In genomic region chr17:76601042-76601441, GRCh38 we compare ENCODE assay signal across 1 cellular context.
A peak's percentile ranks its signal among the peaks of the same experiment; 100 is the strongest.
TF ChIP-seq lines count a peak whose summit lies in the region.

No MANE protein-coding gene starts in this region.

TF ChIP-seq in K562, 482 proteins besides CTCF, POLR2A, EP300 and RAD21 (continued from another document and continues in another):
- TF ChIP-seq PREB (CRISPR knock-in tag; IDR thresholded peaks at IDR 0.05), result no peak
- no peak for TF ChIP-seq NFATC3 (IDR thresholded peaks at IDR 0.05)
- TF ChIP-seq KLF1 (tag; IDR thresholded peaks at IDR 0.05), result no peak
- TF ChIP-seq ZNF780A (CRISPR knock-in tag; IDR thresholded peaks at IDR 0.05), result no peak
- TF ChIP-seq NCOA6 (IDR thresholded peaks at IDR 0.05), result no peak
- no peak for TF ChIP-seq TOE1 (IDR thresholded peaks at IDR 0.05; ENCODE audit: borderline replicate concordance)
- no peak for TF ChIP-seq TOE1 (CRISPR knock-in tag; IDR thresholded peaks at IDR 0.05; ENCODE audit: borderline replicate concordance, low read depth)
- no peak for TF ChIP-seq PHB2 (IDR thresholded peaks at IDR 0.05; ENCODE audit: low read depth)
- no peak for TF ChIP-seq ELF2 (CRISPR knock-in tag; IDR thresholded peaks at IDR 0.05)
- no peak for TF ChIP-seq ZFPM2 (CRISPR knock-in tag; IDR thresholded peaks at IDR 0.05)
- TF ChIP-seq ZNF740 (CRISPR knock-in tag; IDR thresholded peaks at IDR 0.05), result no peak
- TF ChIP-seq ZNF740 (tag; IDR thresholded peaks at IDR 0.05), result peak in 1 of 2 experiments; percentile 8; a peak in 1 of 4 replicates
- no peak for TF ChIP-seq POLR2AphosphoS5 (IDR thresholded peaks at IDR 0.05; ENCODE audit: control insufficient read depth, insufficient read depth, low read depth, low read length)
- no peak for TF ChIP-seq KDM4B (IDR thresholded peaks at IDR 0.05; ENCODE audit: borderline replicate concordance in 2 of 2, low read depth in 1 of 2)
- no peak for TF ChIP-seq ILF3 (IDR thresholded peaks at IDR 0.05; ENCODE audit: borderline replicate concordance)
- TF ChIP-seq NRF1 (conservative IDR thresholded peaks at IDR 0.05 in 1 of 2, IDR thresholded peaks at IDR 0.05 in 1 of 2), result no peak
- no peak for TF ChIP-seq ATF6 (CRISPR knock-in tag; IDR thresholded peaks at IDR 0.05)
- no peak for TF ChIP-seq ZNF778 (CRISPR knock-in tag; IDR thresholded peaks at IDR 0.05)
- TF ChIP-seq MAFF (IDR thresholded peaks at IDR 0.05; ENCODE audit: low read length), result no peak
- TF ChIP-seq ZNF592 (IDR thresholded peaks at IDR 0.05), result no peak; the same call in 1 of the 2 replicates
- TF ChIP-seq TSHZ1 (CRISPR knock-in tag; IDR thresholded peaks at IDR 0.05), result no peak
- TF ChIP-seq BRCA1 (IDR thresholded peaks at IDR 0.05), result no peak
- no peak for TF ChIP-seq BRCA1 (CRISPR knock-in tag; IDR thresholded peaks at IDR 0.05)
- no peak for TF ChIP-seq HBP1 (CRISPR knock-in tag; IDR thresholded peaks at IDR 0.05)
- peak; percentile 84 for TF ChIP-seq ZBTB7A (IDR thresholded peaks at IDR 0.05; ENCODE audit: borderline replicate concordance, control insufficient read depth, low read depth, low read length)
- TF ChIP-seq MAFG (tag; conservative IDR thresholded peaks at IDR 0.05), result no peak
- TF ChIP-seq ZBTB40 (IDR thresholded peaks at IDR 0.05), result peak; percentile 42
- TF ChIP-seq ZBTB40 (CRISPR knock-in tag; IDR thresholded peaks at IDR 0.05), result no peak
- no peak for TF ChIP-seq HSF4 (CRISPR knock-in tag; IDR thresholded peaks at IDR 0.05; ENCODE audit: borderline replicate concordance)
- TF ChIP-seq MXI1 (IDR thresholded peaks at IDR 0.05; ENCODE audit: low read depth, low read length), result no peak
- TF ChIP-seq NCOA1 (IDR thresholded peaks at IDR 0.05; ENCODE audit: low read depth), result no peak
- 0 out of 2 replicates have a peak, but pooled peaks have one; percentile 24 for TF ChIP-seq HDGF (IDR thresholded peaks at IDR 0.05)
- TF ChIP-seq ZNF347 (CRISPR knock-in tag; IDR thresholded peaks at IDR 0.05; ENCODE audit: low read depth), result no peak
- no peak for TF ChIP-seq ZBTB1 (CRISPR knock-in tag; IDR thresholded peaks at IDR 0.05; ENCODE audit: borderline replicate concordance, low read depth)
- no peak for TF ChIP-seq NFYB (IDR thresholded peaks at IDR 0.05; ENCODE audit: extremely low read depth, insufficient read length)
- TF ChIP-seq ZNF644 (tag; IDR thresholded peaks at IDR 0.05; ENCODE audit: low read depth), result no peak
- no peak for TF ChIP-seq ID3 (CRISPR knock-in tag; IDR thresholded peaks at IDR 0.05)
- TF ChIP-seq ID3 (tag; IDR thresholded peaks at IDR 0.05), result 0 out of 2 replicates have a peak, but pooled peaks have one; percentile 35
